1 cellular context compared by ENCODE assay signal in genomic region chr2:218659988-218660358, GRCh38.
TF ChIP-seq lines count a peak whose summit lies in the region.

No MANE protein-coding gene starts in this region.

TF ChIP-seq in HepG2, 621 proteins besides CTCF, POLR2A, EP300 and RAD21:
- TF ChIP-seq ZNF430 (CRISPR knock-in tag; IDR thresholded peaks at IDR 0.05) = no peak
- peak; percentile 24; the same call in 1 of the 2 replicates for TF ChIP-seq ZNF296 (CRISPR knock-in tag; conservative IDR thresholded peaks at IDR 0.05)
- TF ChIP-seq, protein P1, sequence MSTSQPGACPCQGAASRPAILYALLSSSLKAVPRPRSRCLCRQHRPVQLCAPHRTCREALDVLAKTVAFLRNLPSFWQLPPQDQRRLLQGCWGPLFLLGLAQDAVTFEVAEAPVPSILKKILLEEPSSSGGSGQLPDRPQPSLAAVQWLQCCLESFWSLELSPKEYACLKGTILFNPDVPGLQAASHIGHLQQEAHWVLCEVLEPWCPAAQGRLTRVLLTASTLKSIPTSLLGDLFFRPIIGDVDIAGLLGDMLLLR (CRISPR knock-in tag; IDR thresholded peaks at IDR 0.05) = 0 out of 2 replicates have a peak, but pooled peaks have one; percentile 21
- no peak for TF ChIP-seq ZNF776 (CRISPR knock-in tag; IDR thresholded peaks at IDR 0.05)
- no peak for TF ChIP-seq LRRFIP1 (CRISPR knock-in tag; conservative IDR thresholded peaks at IDR 0.05)
- TF ChIP-seq EEA1 (CRISPR knock-in tag; IDR thresholded peaks at IDR 0.05; ENCODE audit: borderline replicate concordance) = 0 out of 2 replicates have a peak, but pooled peaks have one; percentile 50
- TF ChIP-seq ZBTB38 (CRISPR knock-in tag; IDR thresholded peaks at IDR 0.05) = 0 out of 2 replicates have a peak, but pooled peaks have one; percentile 3
- no peak for TF ChIP-seq KLF11 (CRISPR knock-in tag; IDR thresholded peaks at IDR 0.05)
- TF ChIP-seq ZKSCAN8 (CRISPR knock-in tag; IDR thresholded peaks at IDR 0.05; ENCODE audit: borderline replicate concordance) = no peak
- no peak for TF ChIP-seq ZNF329 (CRISPR knock-in tag; IDR thresholded peaks at IDR 0.05; ENCODE audit: low read depth)
- no peak for TF ChIP-seq SP5 (CRISPR knock-in tag; IDR thresholded peaks at IDR 0.05; ENCODE audit: borderline replicate concordance, low read depth)
- TF ChIP-seq, protein P2, sequence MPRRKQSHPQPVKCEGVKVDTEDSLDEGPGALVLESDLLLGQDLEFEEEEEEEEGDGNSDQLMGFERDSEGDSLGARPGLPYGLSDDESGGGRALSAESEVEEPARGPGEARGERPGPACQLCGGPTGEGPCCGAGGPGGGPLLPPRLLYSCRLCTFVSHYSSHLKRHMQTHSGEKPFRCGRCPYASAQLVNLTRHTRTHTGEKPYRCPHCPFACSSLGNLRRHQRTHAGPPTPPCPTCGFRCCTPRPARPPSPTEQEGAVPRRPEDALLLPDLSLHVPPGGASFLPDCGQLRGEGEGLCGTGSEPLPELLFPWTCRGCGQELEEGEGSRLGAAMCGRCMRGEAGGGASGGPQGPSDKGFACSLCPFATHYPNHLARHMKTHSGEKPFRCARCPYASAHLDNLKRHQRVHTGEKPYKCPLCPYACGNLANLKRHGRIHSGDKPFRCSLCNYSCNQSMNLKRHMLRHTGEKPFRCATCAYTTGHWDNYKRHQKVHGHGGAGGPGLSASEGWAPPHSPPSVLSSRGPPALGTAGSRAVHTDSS (CRISPR knock-in tag; conservative IDR thresholded peaks at IDR 0.05) = no peak
- TF ChIP-seq ZNF335 (CRISPR knock-in tag; IDR thresholded peaks at IDR 0.05) = no peak
- TF ChIP-seq MED8 (CRISPR knock-in tag; IDR thresholded peaks at IDR 0.05; ENCODE audit: insufficient replicate concordance) = peak; percentile 17
- 0 out of 2 replicates have a peak, but pooled peaks have one; percentile 12 for TF ChIP-seq ZNF235 (CRISPR knock-in tag; IDR thresholded peaks at IDR 0.05; ENCODE audit: borderline replicate concordance)
- TF ChIP-seq HNRNPH1 (optimal IDR thresholded peaks at IDR 0.05; ENCODE audit: low read depth, low read length) = no peak
- TF ChIP-seq GFI1 (CRISPR knock-in tag; IDR thresholded peaks at IDR 0.05; ENCODE audit: borderline replicate concordance) = peak; percentile 2; the same call in 1 of the 2 replicates
- peak; percentile 19 for TF ChIP-seq ASH2L (IDR thresholded peaks at IDR 0.05; ENCODE audit: insufficient read length, low read depth, low read length)
- TF ChIP-seq NCOA1 (CRISPR knock-in tag; IDR thresholded peaks at IDR 0.05) = no peak
- TF ChIP-seq KDM5A (IDR thresholded peaks at IDR 0.05; ENCODE audit: borderline replicate concordance, low read length) = 0 out of 2 replicates have a peak, but pooled peaks have one; percentile 34
- no peak for TF ChIP-seq SKI (IDR thresholded peaks at IDR 0.05; ENCODE audit: partially characterized antibody)
- TF ChIP-seq ZNF510 (CRISPR knock-in tag; IDR thresholded peaks at IDR 0.05; ENCODE audit: low read depth) = 0 out of 2 replicates have a peak, but pooled peaks have one; percentile 4
- TF ChIP-seq GTF2F1 (IDR thresholded peaks at IDR 0.05; ENCODE audit: low read length) = no peak
- no peak for TF ChIP-seq SCMH1 (CRISPR knock-in tag; IDR thresholded peaks at IDR 0.05; ENCODE audit: borderline replicate concordance)
- no peak for TF ChIP-seq ZNF10 (CRISPR knock-in tag; IDR thresholded peaks at IDR 0.05; ENCODE audit: borderline replicate concordance, low read depth)
- TF ChIP-seq, protein P3, sequence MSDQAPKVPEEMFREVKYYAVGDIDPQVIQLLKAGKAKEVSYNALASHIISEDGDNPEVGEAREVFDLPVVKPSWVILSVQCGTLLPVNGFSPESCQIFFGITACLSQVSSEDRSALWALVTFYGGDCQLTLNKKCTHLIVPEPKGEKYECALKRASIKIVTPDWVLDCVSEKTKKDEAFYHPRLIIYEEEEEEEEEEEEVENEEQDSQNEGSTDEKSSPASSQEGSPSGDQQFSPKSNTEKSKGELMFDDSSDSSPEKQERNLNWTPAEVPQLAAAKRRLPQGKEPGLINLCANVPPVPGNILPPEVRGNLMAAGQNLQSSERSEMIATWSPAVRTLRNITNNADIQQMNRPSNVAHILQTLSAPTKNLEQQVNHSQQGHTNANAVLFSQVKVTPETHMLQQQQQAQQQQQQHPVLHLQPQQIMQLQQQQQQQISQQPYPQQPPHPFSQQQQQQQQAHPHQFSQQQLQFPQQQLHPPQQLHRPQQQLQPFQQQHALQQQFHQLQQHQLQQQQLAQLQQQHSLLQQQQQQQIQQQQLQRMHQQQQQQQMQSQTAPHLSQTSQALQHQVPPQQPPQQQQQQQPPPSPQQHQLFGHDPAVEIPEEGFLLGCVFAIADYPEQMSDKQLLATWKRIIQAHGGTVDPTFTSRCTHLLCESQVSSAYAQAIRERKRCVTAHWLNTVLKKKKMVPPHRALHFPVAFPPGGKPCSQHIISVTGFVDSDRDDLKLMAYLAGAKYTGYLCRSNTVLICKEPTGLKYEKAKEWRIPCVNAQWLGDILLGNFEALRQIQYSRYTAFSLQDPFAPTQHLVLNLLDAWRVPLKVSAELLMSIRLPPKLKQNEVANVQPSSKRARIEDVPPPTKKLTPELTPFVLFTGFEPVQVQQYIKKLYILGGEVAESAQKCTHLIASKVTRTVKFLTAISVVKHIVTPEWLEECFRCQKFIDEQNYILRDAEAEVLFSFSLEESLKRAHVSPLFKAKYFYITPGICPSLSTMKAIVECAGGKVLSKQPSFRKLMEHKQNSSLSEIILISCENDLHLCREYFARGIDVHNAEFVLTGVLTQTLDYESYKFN (CRISPR knock-in tag; conservative IDR thresholded peaks at IDR 0.05) = no peak; the same call in 1 of the 2 replicates
- TF ChIP-seq, protein P4, sequence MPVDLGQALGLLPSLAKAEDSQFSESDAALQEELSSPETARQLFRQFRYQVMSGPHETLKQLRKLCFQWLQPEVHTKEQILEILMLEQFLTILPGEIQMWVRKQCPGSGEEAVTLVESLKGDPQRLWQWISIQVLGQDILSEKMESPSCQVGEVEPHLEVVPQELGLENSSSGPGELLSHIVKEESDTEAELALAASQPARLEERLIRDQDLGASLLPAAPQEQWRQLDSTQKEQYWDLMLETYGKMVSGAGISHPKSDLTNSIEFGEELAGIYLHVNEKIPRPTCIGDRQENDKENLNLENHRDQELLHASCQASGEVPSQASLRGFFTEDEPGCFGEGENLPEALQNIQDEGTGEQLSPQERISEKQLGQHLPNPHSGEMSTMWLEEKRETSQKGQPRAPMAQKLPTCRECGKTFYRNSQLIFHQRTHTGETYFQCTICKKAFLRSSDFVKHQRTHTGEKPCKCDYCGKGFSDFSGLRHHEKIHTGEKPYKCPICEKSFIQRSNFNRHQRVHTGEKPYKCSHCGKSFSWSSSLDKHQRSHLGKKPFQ (CRISPR knock-in tag; IDR thresholded peaks at IDR 0.05; ENCODE audit: insufficient replicate concordance) = peak; percentile 1
- TF ChIP-seq, protein P5, sequence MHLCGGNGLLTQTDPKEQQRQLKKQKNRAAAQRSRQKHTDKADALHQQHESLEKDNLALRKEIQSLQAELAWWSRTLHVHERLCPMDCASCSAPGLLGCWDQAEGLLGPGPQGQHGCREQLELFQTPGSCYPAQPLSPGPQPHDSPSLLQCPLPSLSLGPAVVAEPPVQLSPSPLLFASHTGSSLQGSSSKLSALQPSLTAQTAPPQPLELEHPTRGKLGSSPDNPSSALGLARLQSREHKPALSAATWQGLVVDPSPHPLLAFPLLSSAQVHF (CRISPR knock-in tag; IDR thresholded peaks at IDR 0.05) = no peak
- no peak for TF ChIP-seq ZNF83 (CRISPR knock-in tag; IDR thresholded peaks at IDR 0.05; ENCODE audit: borderline replicate concordance)
- TF ChIP-seq ZNF260 (CRISPR knock-in tag; IDR thresholded peaks at IDR 0.05; ENCODE audit: borderline replicate concordance, low read depth) = no peak
- no peak for TF ChIP-seq ZNF337 (CRISPR knock-in tag; IDR thresholded peaks at IDR 0.05; ENCODE audit: borderline replicate concordance, low read depth)
- no peak for TF ChIP-seq NFKBIZ (CRISPR knock-in tag; IDR thresholded peaks at IDR 0.05)
- TF ChIP-seq ZNF850 (CRISPR knock-in tag; conservative IDR thresholded peaks at IDR 0.05) = no peak
- TF ChIP-seq ZFYVE20 (CRISPR knock-in tag; IDR thresholded peaks at IDR 0.05; ENCODE audit: borderline replicate concordance, low read depth) = no peak
- TF ChIP-seq TOE1 (CRISPR knock-in tag; IDR thresholded peaks at IDR 0.05) = no peak
- no peak for TF ChIP-seq HNF4A (CRISPR knock-in tag; IDR thresholded peaks at IDR 0.05)
- TF ChIP-seq FLYWCH1 (CRISPR knock-in tag; IDR thresholded peaks at IDR 0.05) = no peak
- TF ChIP-seq, protein P6, sequence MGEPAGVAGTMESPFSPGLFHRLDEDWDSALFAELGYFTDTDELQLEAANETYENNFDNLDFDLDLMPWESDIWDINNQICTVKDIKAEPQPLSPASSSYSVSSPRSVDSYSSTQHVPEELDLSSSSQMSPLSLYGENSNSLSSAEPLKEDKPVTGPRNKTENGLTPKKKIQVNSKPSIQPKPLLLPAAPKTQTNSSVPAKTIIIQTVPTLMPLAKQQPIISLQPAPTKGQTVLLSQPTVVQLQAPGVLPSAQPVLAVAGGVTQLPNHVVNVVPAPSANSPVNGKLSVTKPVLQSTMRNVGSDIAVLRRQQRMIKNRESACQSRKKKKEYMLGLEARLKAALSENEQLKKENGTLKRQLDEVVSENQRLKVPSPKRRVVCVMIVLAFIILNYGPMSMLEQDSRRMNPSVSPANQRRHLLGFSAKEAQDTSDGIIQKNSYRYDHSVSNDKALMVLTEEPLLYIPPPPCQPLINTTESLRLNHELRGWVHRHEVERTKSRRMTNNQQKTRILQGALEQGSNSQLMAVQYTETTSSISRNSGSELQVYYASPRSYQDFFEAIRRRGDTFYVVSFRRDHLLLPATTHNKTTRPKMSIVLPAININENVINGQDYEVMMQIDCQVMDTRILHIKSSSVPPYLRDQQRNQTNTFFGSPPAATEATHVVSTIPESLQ (CRISPR knock-in tag; conservative IDR thresholded peaks at IDR 0.05) = no peak
- TF ChIP-seq CBX2 (IDR thresholded peaks at IDR 0.05; ENCODE audit: low read depth, low read length) = no peak
- no peak for TF ChIP-seq CBX2 (CRISPR knock-in tag; IDR thresholded peaks at IDR 0.05; ENCODE audit: low read depth)
- peak; percentile 20; the same call in 1 of the 2 replicates for TF ChIP-seq SNAI1 (CRISPR knock-in tag; IDR thresholded peaks at IDR 0.05; ENCODE audit: borderline replicate concordance)
- TF ChIP-seq ZNF24 (IDR thresholded peaks at IDR 0.05) = no peak
- no peak for TF ChIP-seq HNRNPK (IDR thresholded peaks at IDR 0.05; ENCODE audit: low read depth, low read length, poor library complexity, severe bottlenecking)
- no peak for TF ChIP-seq ZNF589 (CRISPR knock-in tag; conservative IDR thresholded peaks at IDR 0.05)
- TF ChIP-seq HDAC6 (IDR thresholded peaks at IDR 0.05; ENCODE audit: low read depth, low read length) = no peak
- no peak for TF ChIP-seq ZNF180 (CRISPR knock-in tag; IDR thresholded peaks at IDR 0.05; ENCODE audit: borderline replicate concordance, low read depth)
- TF ChIP-seq RFX3 (CRISPR knock-in tag; IDR thresholded peaks at IDR 0.05) = no peak
- no peak for TF ChIP-seq MXD3 (CRISPR knock-in tag; IDR thresholded peaks at IDR 0.05)
- TF ChIP-seq NFE2L1 (CRISPR knock-in tag; IDR thresholded peaks at IDR 0.05; ENCODE audit: borderline replicate concordance) = no peak
- TF ChIP-seq FOXJ3 (CRISPR knock-in tag; IDR thresholded peaks at IDR 0.05; ENCODE audit: borderline replicate concordance) = no peak
- no peak for TF ChIP-seq TRAFD1 (CRISPR knock-in tag; IDR thresholded peaks at IDR 0.05; ENCODE audit: borderline replicate concordance)
- no peak for TF ChIP-seq HNRNPL (IDR thresholded peaks at IDR 0.05; ENCODE audit: low read depth, low read length)
